ENCODE assay signal across 12 cellular contexts in the genomic region with DNA sequence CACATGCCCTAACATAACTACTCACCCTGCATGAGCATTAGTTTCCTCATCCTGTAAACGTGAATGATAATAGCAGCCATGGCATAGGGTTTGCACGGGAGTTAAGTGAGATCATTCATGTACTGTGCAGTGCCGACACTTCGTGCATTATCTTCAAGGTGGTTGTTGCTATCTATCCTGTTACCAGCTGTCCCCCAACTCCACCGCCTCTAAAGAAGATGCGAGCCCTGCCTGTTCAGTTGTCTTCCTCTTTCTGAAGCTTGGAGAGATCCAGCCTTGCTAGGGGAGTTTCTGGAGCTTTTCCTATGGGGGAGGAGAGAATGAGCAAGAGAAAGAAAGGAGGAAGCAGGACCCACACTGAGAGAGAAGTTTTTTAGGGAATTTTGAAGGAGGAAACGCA.
"Had no signal": no experiment of that assay in that cellular context is flagged by ENCODE, and none has a peak within 500 bp of the region (broad histone marks: within the 10 kb centered on the region; RNA-seq: fewer than 3 reads in every experiment).

No MANE protein-coding gene starts in this region.

- H3K27ac Mint-ChIP-seq: nephron progenitor cell; stimulated activated effector memory CD8-positive, alpha-beta T cell treated with anti-CD3 and anti-CD28 coated beads, Interleukin-12 subunit alpha, Interleukin-12 subunit beta, amount 100 ng/mL, for 72 hours had no signal

- H3K9me3 ChIP-seq: esophagus muscularis mucosa, gastrocnemius medialis, tibial artery, upper lobe of right lung had no signal

- H3K27me3 ChIP-seq: esophagus muscularis mucosa, tibial artery, upper lobe of right lung had no signal

- ATAC-seq: gastrocnemius medialis; naive thymus-derived CD4-positive, alpha-beta T cell; stimulated activated effector memory CD8-positive, alpha-beta T cell treated with anti-CD3 and anti-CD28 coated beads, Interleukin-12 subunit alpha, Interleukin-12 subunit beta, amount 100 ng/mL, for 72 hours; stimulated activated naive CD8-positive, alpha-beta T cell treated with anti-CD3 and anti-CD28 coated beads, Interleukin-15, Interleukin-2, amounts not matched to agents 100 U/mL and 50 U/mL, for 24 hours; upper lobe of right lung had no signal

- H3K9me3 Mint-ChIP-seq: nephron progenitor cell; stimulated activated effector memory CD8-positive, alpha-beta T cell treated with anti-CD3 and anti-CD28 coated beads, Interleukin-12 subunit alpha, Interleukin-12 subunit beta, amount 100 ng/mL, for 72 hours had no signal

- H3K36me3 Mint-ChIP-seq: naive thymus-derived CD4-positive, alpha-beta T cell; stimulated activated effector memory CD8-positive, alpha-beta T cell treated with anti-CD3 and anti-CD28 coated beads, Interleukin-12 subunit alpha, Interleukin-12 subunit beta, amount 100 ng/mL, for 72 hours had no signal

- H3K4me3 Mint-ChIP-seq: naive thymus-derived CD4-positive, alpha-beta T cell; nephron progenitor cell; stimulated activated effector memory CD8-positive, alpha-beta T cell treated with anti-CD3 and anti-CD28 coated beads, Interleukin-12 subunit alpha, Interleukin-12 subunit beta, amount 100 ng/mL, for 72 hours had no signal

- H3K4me3 ChIP-seq: esophagus muscularis mucosa, gastrocnemius medialis, tibial artery, upper lobe of right lung had no signal

- H3K4me1 Mint-ChIP-seq: nephron progenitor cell; stimulated activated effector memory CD8-positive, alpha-beta T cell treated with anti-CD3 and anti-CD28 coated beads, Interleukin-12 subunit alpha, Interleukin-12 subunit beta, amount 100 ng/mL, for 72 hours had no signal

- H3K36me3 ChIP-seq: esophagus muscularis mucosa, gastrocnemius medialis, tibial artery, upper lobe of right lung had no signal

- DNase-seq: effector memory CD4-positive, alpha-beta T cell; gastrocnemius medialis; naive thymus-derived CD4-positive, alpha-beta T cell; nephron progenitor cell; small intestine; stimulated activated CD4-positive, alpha-beta T cell treated with anti-CD3 and anti-CD28 coated beads, Interleukin-12 subunit alpha, Interleukin-12 subunit beta, amount 100 ng/mL, for 4 hours; stimulated activated CD4-positive, alpha-beta T cell treated with anti-CD3 and anti-CD28 coated beads, Interleukin-2, amount 100 ng/mL, for 48 hours; stimulated activated naive CD8-positive, alpha-beta T cell treated with anti-CD3 and anti-CD28 coated beads, Interleukin-15, Interleukin-2, amounts not matched to agents 100 U/mL and 50 U/mL, for 24 hours; tibial artery; upper lobe of right lung had no signal

- H3K27ac ChIP-seq: esophagus muscularis mucosa, gastrocnemius medialis, tibial artery, upper lobe of right lung had no signal
